In genomic region chr17:17416400-17417360, GRCh38 we compare ENCODE assay signal across 8 cellular contexts.
DNase-seq lines count a peak whose midpoint lies in the region; ATAC-seq and TF ChIP-seq lines count a peak whose summit lies in the region.

No MANE protein-coding gene starts in this region.

- intact Hi-C loops in breast epithelium (cut with DNase I; ENCODE audit: low total_unique reads) = no loop called here

- DNase-seq in GDM1 (lab: John Stamatoyannopoulos, UW) = peak; percentile 28
- peak; percentile 96 for DNase-seq in NCI-H748 (lab: John Stamatoyannopoulos, UW; ENCODE audit: unreplicated experiment)
- no peak for DNase-seq in breast epithelium (ENCODE audit: low spot score in 2 of 2)
- DNase-seq in lung microvascular endothelial cell (ENCODE audit: low read depth in 2 of 2) = peak; percentile 78 to 90
- no peak for DNase-seq in AML-193 (lab: John Stamatoyannopoulos, UW)
- no peak for DNase-seq in H7
- no peak for DNase-seq in DMS114 treated with DMSO at 0.1 percent for 48 hours (lab: John Stamatoyannopoulos, UW; ENCODE audit: unreplicated experiment)

- H3K36me3 ChIP-seq in breast epithelium (no peaks in the 10 kb centered on the region), H7 (replicated peaks; ENCODE audit: control insufficient read depth, insufficient read depth, low read length) (no peaks in the 10 kb centered on the region)

- H3K27me3 ChIP-seq in breast epithelium (no peaks in the 10 kb centered on the region), H7 (ENCODE audit: control insufficient read depth, insufficient read depth, low read length) (no peaks in the 10 kb centered on the region)

- no peaks in the 10 kb centered on the region for H3K9me3 ChIP-seq in breast epithelium

- H3K4me1 ChIP-seq in breast epithelium = peaks cover 0 to 8% of the 10 kb centered on the region in 2 donors

- no peak for ATAC-seq in HG03432 (IDR thresholded peaks at IDR 0.05; ENCODE audit: unreplicated experiment)

- no peak for TF ChIP-seq CTCF in breast epithelium (IDR thresholded peaks at IDR 0.05)

- H3K4me3 ChIP-seq in breast epithelium (no peak overlapping the region), H7 (ENCODE audit: insufficient read depth, low read depth, low read length) (no peak overlapping the region)

- TF ChIP-seq POLR2A in breast epithelium (IDR thresholded peaks at IDR 0.05) = no peak

- H3K27ac ChIP-seq in breast epithelium = peak overlapping the region; percentile 89 to 95

Comparison
In these comparisons a context has a peak if more than half of its experiments do, and no peak if none do; other contexts are left out.
1. DNase-seq: peak in GDM1 (single experiment), NCI-H748 (single experiment) and lung microvascular endothelial cell (2 of 2); none in breast epithelium (0 of 2), AML-193 (0 of 2), H7 (single experiment) and DMS114 treated with DMSO at 0.1 percent for 48 hours (single experiment).